Comparison of ENCODE assay signal across 13 cellular contexts in the genomic region with DNA sequence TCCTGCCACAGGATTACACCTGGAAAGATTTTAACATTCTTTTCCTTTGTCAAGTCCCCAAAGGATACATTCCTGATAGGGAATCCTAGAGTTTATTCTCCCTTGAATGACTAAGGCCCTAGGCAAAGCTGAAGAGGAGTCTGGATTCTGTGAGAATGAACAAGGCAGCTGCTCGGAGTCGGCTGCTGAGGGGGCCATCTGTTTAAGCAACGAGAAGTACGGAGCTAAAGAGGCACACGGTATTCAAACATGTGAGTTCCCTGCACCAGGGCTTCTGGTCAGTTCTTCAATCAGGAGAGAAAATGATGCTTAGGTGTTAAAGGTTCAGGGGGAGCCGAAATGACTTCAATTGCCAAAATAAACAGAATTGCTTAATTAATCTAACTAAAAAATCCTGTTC.
DNase-seq lines count a peak whose midpoint lies in the region; ATAC-seq and TF ChIP-seq lines count a peak whose summit lies in the region.
"Had no signal": no experiment of that assay in that cellular context is flagged by ENCODE, and none has a peak within 500 bp of the region (broad histone marks: within the 10 kb centered on the region; RNA-seq: fewer than 3 reads in every experiment).

No MANE protein-coding gene starts in this region.

- H3K27ac Mint-ChIP-seq in activated CD4-positive, alpha-beta memory T cell treated with anti-CD3 and anti-CD28 coated beads for 36 hours = no peak overlapping the region
- H3K27ac Mint-ChIP-seq: activated naive CD8-positive, alpha-beta T cell; dendritic cell treated with granulocyte-macrophage colony-stimulating factor and Interleukin-4, amounts not matched to agents 40 ng/mL and 50 ng/mL, for 4 days; stimulated activated naive CD8-positive, alpha-beta T cell treated with anti-CD3 and anti-CD28 coated beads, Interleukin-15, amount 100 ng/mL, for 72 hours had no signal

- H3K4me3 ChIP-seq in coronary artery (peak overlapping the region; percentile 56), mesendoderm (ENCODE audit: low read length) (no peak overlapping the region), tibial artery (peak overlapping the region in 1 of 2 donors; percentile 18)

- H3K36me3 ChIP-seq in mesendoderm (ENCODE audit: control insufficient read depth, insufficient read depth, low read length) (no peaks in the 10 kb centered on the region), tibial artery (no peaks in the 10 kb centered on the region)

- CTCF ChIA-PET in activated CD4-positive, alpha-beta memory T cell treated with anti-CD3 and anti-CD28 coated beads for 36 hours (lab: Charles Lee) = no interaction called here

- no peak overlapping the region for H2BK5ac ChIP-seq in mesendoderm (ENCODE audit: low read length)

- H3K4me1 ChIP-seq in mesendoderm (ENCODE audit: control insufficient read depth, low read depth, low read length) = peaks cover 2% of the 10 kb centered on the region
- H3K4me1 ChIP-seq in tibial artery = peaks cover 0 to 40% (median 29%) of the 10 kb centered on the region in 4 donors
- H3K4me1 ChIP-seq: Caco-2 had no signal

- H4K5ac ChIP-seq in mesendoderm (ENCODE audit: low read length) = no peak overlapping the region

- intact Hi-C loops in tibial artery (cut with DNase I; ENCODE audit: low total_unique reads) = no loop called here
- intact Hi-C loops in activated CD4-positive, alpha-beta memory T cell treated with anti-CD3 and anti-CD28 coated beads for 36 hours (cut with micrococcal nuclease) = no loop called here

- H3K27me3 ChIP-seq in mesendoderm (ENCODE audit: insufficient read depth, low read length, poor library complexity) = no peaks in the 10 kb centered on the region
- H3K27me3 ChIP-seq in tibial artery = no peaks in the 10 kb centered on the region

- no peak overlapping the region for H3K23ac ChIP-seq in mesendoderm (ENCODE audit: low read length)

- no peaks in the 10 kb centered on the region for H3K36me3 Mint-ChIP-seq in activated CD4-positive, alpha-beta memory T cell treated with anti-CD3 and anti-CD28 coated beads for 36 hours
- H3K36me3 Mint-ChIP-seq: activated naive CD8-positive, alpha-beta T cell had no signal

- no CpG with 5 or more reads among the region's 6 CpGs for WGBS in mesendoderm (ENCODE audit: extremely low coverage, insufficient coverage, low lambda C conversion rate)

- no peaks in the 10 kb centered on the region for H3K27me3 Mint-ChIP-seq in activated CD4-positive, alpha-beta memory T cell treated with anti-CD3 and anti-CD28 coated beads for 36 hours
- H3K27me3 Mint-ChIP-seq: activated naive CD8-positive, alpha-beta T cell; stimulated activated naive CD8-positive, alpha-beta T cell treated with anti-CD3 and anti-CD28 coated beads, Interleukin-15, amount 100 ng/mL, for 72 hours had no signal

- H3K79me1 ChIP-seq in mesendoderm (ENCODE audit: low read length) = no peaks in the 10 kb centered on the region

- DNase-seq in NCI-H524 treated with DMSO at 0.1 percent for 48 hours (lab: John Stamatoyannopoulos, UW) (peak; percentile 25), coronary artery (ENCODE audit: low spot score) (no peak), mesendoderm (peak; percentile 55), tibial artery (no peak), NCI-H2196 (lab: John Stamatoyannopoulos, UW; ENCODE audit: unreplicated experiment) (no peak)
- DNase-seq in activated CD4-positive, alpha-beta memory T cell treated with anti-CD3 and anti-CD28 coated beads for 36 hours = no peak
- DNase-seq: activated CD4-positive, alpha-beta T cell treated with anti-CD3 and anti-CD28 coated beads, Interleukin-2, amount 50 U/mL, for 48 hours; Caco-2; foreskin melanocyte; stimulated activated naive CD8-positive, alpha-beta T cell treated with anti-CD3 and anti-CD28 coated beads, Interleukin-15, amount 100 ng/mL, for 72 hours had no signal

- H3K27ac ChIP-seq in coronary artery (peak overlapping the region; percentile 26 to 77), mesendoderm (ENCODE audit: low read depth, low read length) (no peak overlapping the region), tibial artery (peak overlapping the region; percentile 58 to 69)

- TF ChIP-seq CTCF in coronary artery (IDR thresholded peaks at IDR 0.05) (no peak), tibial artery (IDR thresholded peaks at IDR 0.05) (no peak)

- H3K9ac ChIP-seq in mesendoderm (ENCODE audit: low read length) = no peak overlapping the region

- no peak overlapping the region for H2BK15ac ChIP-seq in mesendoderm (replicated peaks; ENCODE audit: low read depth)

- H4K8ac ChIP-seq in mesendoderm (ENCODE audit: low read depth, low read length) = no peak overlapping the region

- H3K9me3 Mint-ChIP-seq in activated CD4-positive, alpha-beta memory T cell treated with anti-CD3 and anti-CD28 coated beads for 36 hours = no peaks in the 10 kb centered on the region
- H3K9me3 Mint-ChIP-seq: dendritic cell treated with granulocyte-macrophage colony-stimulating factor and Interleukin-4, amounts not matched to agents 40 ng/mL and 50 ng/mL, for 4 days; stimulated activated naive CD8-positive, alpha-beta T cell treated with anti-CD3 and anti-CD28 coated beads, Interleukin-15, amount 100 ng/mL, for 72 hours had no signal

- H3K4ac ChIP-seq in mesendoderm (ENCODE audit: low read depth, low read length) = no peak overlapping the region

- no peak overlapping the region for H2BK120ac ChIP-seq in mesendoderm (ENCODE audit: low read depth, low read length)

- no peak overlapping the region for H3K18ac ChIP-seq in mesendoderm (ENCODE audit: low read length)

- no peaks in the 10 kb centered on the region for H3K4me1 Mint-ChIP-seq in activated CD4-positive, alpha-beta memory T cell treated with anti-CD3 and anti-CD28 coated beads for 36 hours (ENCODE audit: low read depth)
- H3K4me1 Mint-ChIP-seq: stimulated activated naive CD8-positive, alpha-beta T cell treated with anti-CD3 and anti-CD28 coated beads, Interleukin-15, amount 100 ng/mL, for 72 hours had no signal

- H3K4me2 ChIP-seq in mesendoderm (ENCODE audit: low read length) = no peak overlapping the region

- ATAC-seq in GM18517 (IDR thresholded peaks at IDR 0.05; ENCODE audit: unreplicated experiment) = no peak
- ATAC-seq: stimulated activated naive CD8-positive, alpha-beta T cell treated with anti-CD3 and anti-CD28 coated beads, Interleukin-15, amount 100 ng/mL, for 72 hours had no signal

- POLR2A ChIA-PET in activated CD4-positive, alpha-beta memory T cell treated with anti-CD3 and anti-CD28 coated beads for 36 hours (lab: Charles Lee) = no interaction called here

- H3K4me3 Mint-ChIP-seq in activated CD4-positive, alpha-beta memory T cell treated with anti-CD3 and anti-CD28 coated beads for 36 hours = no peak overlapping the region
- H3K4me3 Mint-ChIP-seq: activated naive CD8-positive, alpha-beta T cell; dendritic cell treated with granulocyte-macrophage colony-stimulating factor and Interleukin-4, amounts not matched to agents 40 ng/mL and 50 ng/mL, for 4 days; stimulated activated naive CD8-positive, alpha-beta T cell treated with anti-CD3 and anti-CD28 coated beads, Interleukin-15, amount 100 ng/mL, for 72 hours had no signal

- H3K56ac ChIP-seq in mesendoderm (ENCODE audit: low read length) = no peak overlapping the region

- no peaks in the 10 kb centered on the region for H3K9me3 ChIP-seq in tibial artery
- H3K9me3 ChIP-seq: Caco-2 had no signal

- no peaks in the 10 kb centered on the region for H3K79me2 ChIP-seq in mesendoderm (ENCODE audit: control insufficient read depth, insufficient read depth, low read length)

- H2AK5ac ChIP-seq in mesendoderm (ENCODE audit: low read length) = no peak overlapping the region

Comparison
In these comparisons a context has a peak if more than half of its experiments do, and no peak if none do; other contexts are left out.
1. DNase-seq: peak in NCI-H524 treated with DMSO at 0.1 percent for 48 hours (single experiment) and mesendoderm (single experiment); none in coronary artery (single experiment), tibial artery (0 of 2), NCI-H2196 (single experiment) and activated CD4-positive, alpha-beta memory T cell treated with anti-CD3 and anti-CD28 coated beads for 36 hours (single experiment).